Comparison of ENCODE assay signal across 23 cellular contexts in genomic region chr2:119795309-119796303, GRCh38. TPM values are rescaled to one million over a fixed set of nuclear protein-coding genes. Genes with fewer than 3 reads are reported as not detected.
DNase-seq lines count a peak whose midpoint lies in the region; ATAC-seq and TF ChIP-seq lines count a peak whose summit lies in the region.
"Had no signal": no experiment of that assay in that cellular context is flagged by ENCODE, and none has a peak within 500 bp of the region (broad histone marks: within the 10 kb centered on the region; RNA-seq: fewer than 3 reads in every experiment).

No MANE protein-coding gene starts in this region.

- intact Hi-C loops in Right ventricle myocardium superior (cut with DNase I) (no loop called here), Panc1 (cut with micrococcal nuclease; ENCODE audit: unreplicated experiment) (no loop called here), heart right ventricle (cut with DNase I) (no loop called here)

- H3K4me3 ChIP-seq in right atrium auricular region (no peak overlapping the region), Panc1 (ENCODE audit: low read depth in 2 of 2, low read length in 2 of 2) (no peak overlapping the region), heart right ventricle (no peak overlapping the region), trophoblast cell (ENCODE audit: low read depth, low read length) (no peak overlapping the region)

- H2AK5ac ChIP-seq in trophoblast cell (ENCODE audit: low read length) = no peak overlapping the region

- no peak overlapping the region for H3K14ac ChIP-seq in trophoblast cell (ENCODE audit: low read length)

- TF ChIP-seq CTCF in right atrium auricular region (IDR thresholded peaks at IDR 0.05) = no peak
- no peak for TF ChIP-seq CTCF in Panc1 (IDR thresholded peaks at IDR 0.05)
- TF ChIP-seq CTCF in heart right ventricle (IDR thresholded peaks at IDR 0.05) = no peak

- 92 to 93% methylated on average over 22 of the region's 22 CpGs for WGBS in heart right ventricle, 2 donors
- WGBS in trophoblast cell (ENCODE audit: extremely low coverage, insufficient coverage, insufficient read length) = no CpG with 5 or more reads among the region's 22 CpGs

- no peak overlapping the region for H4K12ac ChIP-seq in trophoblast cell (ENCODE audit: low read depth, low read length)

- no peaks in the 10 kb centered on the region for H3K79me2 ChIP-seq in trophoblast cell (ENCODE audit: control insufficient read depth, insufficient read depth, low read length, poor library complexity)

- H3K4me2 ChIP-seq in trophoblast cell (ENCODE audit: low read length) = no peak overlapping the region

- no peak overlapping the region for H2BK5ac ChIP-seq in trophoblast cell (ENCODE audit: low read depth, low read length, poor library complexity)

- CTCF ChIA-PET in Panc1 (lab: Charles Lee) = no interaction called here

- H3K23ac ChIP-seq in trophoblast cell (ENCODE audit: low read length) = no peak overlapping the region

- ATAC-seq in Right ventricle myocardium superior (ENCODE audit: poor library complexity) = peak; percentile 34
- ATAC-seq in Panc1 = 0 out of 2 replicates have a peak, but pooled peaks have one; percentile 58
- ATAC-seq in heart right ventricle = peak in 7 of 8 donors; percentile 19 to 74 (median 28)
- ATAC-seq: CD8-positive, alpha-beta T cell had no signal

- DNase-seq in Right ventricle myocardium superior (peak; percentile 39), right atrium auricular region (ENCODE audit: low spot score) (no peak), Panc1 (ENCODE audit: low read depth, low spot score) (no peak), heart right ventricle (no peak), trophoblast cell (no peak), KG1 (lab: John Stamatoyannopoulos, UW) (no peak), DMS79 treated with DMSO at 0.1 percent for 48 hours (lab: John Stamatoyannopoulos, UW) (no peak)
- DNase-seq in activated CD4-positive, CD25-positive, alpha-beta regulatory T cell treated with anti-CD3 and anti-CD28 coated beads, Interleukin-2, amount 50 U/mL, for 72 hours = no peak
- DNase-seq: AML-193; C1 segment of cervical spinal cord; Calu3; CD8-positive, alpha-beta T cell; DMS53; EL; HCEC 1CT; Karpas-422; MV-4-11; NCI-H1105 treated with DMSO at 0.1 percent for 48 hours; NCI-H2029 treated with DMSO at 0.1 percent for 48 hours; NCI-H226; NCI-H510A treated with DMSO at 0.1 percent for 48 hours; NCI-H774; NK-92 treated with Interleukin-12 subunit alpha and Interleukin-12 subunit beta, amount 100 ng/mL, for 24 hours had no signal

- H3K9ac ChIP-seq in trophoblast cell (ENCODE audit: low read length) = no peak overlapping the region

- H3K27ac ChIP-seq in right atrium auricular region = no peak overlapping the region
- H3K27ac ChIP-seq in Panc1 (ENCODE audit: low read length) = no peak overlapping the region
- no peak overlapping the region for H3K27ac ChIP-seq in heart right ventricle
- H3K27ac ChIP-seq in trophoblast cell (ENCODE audit: low read depth, low read length) = no peak overlapping the region

- H3K9me3 ChIP-seq in right atrium auricular region (peaks cover 4 to 20% of the 10 kb centered on the region in 2 donors), Panc1 (ENCODE audit: control insufficient read depth, insufficient read depth, low read depth, low read length) (peaks cover 19% of the 10 kb centered on the region), heart right ventricle (peaks cover 0 to 43% (median 24%) of the 10 kb centered on the region in 11 donors), trophoblast cell (ENCODE audit: insufficient read depth, low read depth, low read length) (peaks cover 5% of the 10 kb centered on the region)

- no peak overlapping the region for H4K91ac ChIP-seq in trophoblast cell (ENCODE audit: low read depth, low read length)

- POLR2A ChIA-PET in Panc1 (lab: Charles Lee) = no interaction called here

- no peak overlapping the region for H2BK12ac ChIP-seq in trophoblast cell (ENCODE audit: low read length)

- H4K8ac ChIP-seq in trophoblast cell (ENCODE audit: low read depth, low read length) = no peak overlapping the region

- H3K36me3 ChIP-seq in right atrium auricular region (no peaks in the 10 kb centered on the region), Panc1 (ENCODE audit: control insufficient read depth, insufficient read depth, low read length) (no peaks in the 10 kb centered on the region), heart right ventricle (peaks cover 0 to 7% (median 0%) of the 10 kb centered on the region in 9 donors), trophoblast cell (ENCODE audit: control insufficient read depth in 1 of 2, insufficient read depth in 2 of 2, low read length in 2 of 2) (no peaks in the 10 kb centered on the region)

- in situ Hi-C loops in Panc1 (cut with HindIII; ENCODE audit: low pct_unique_long_range_greater_than_20kb, low sequenced_read_pairs) = no loop called here

- H2BK120ac ChIP-seq in trophoblast cell (ENCODE audit: insufficient read depth, low read length, poor library complexity) = no peak overlapping the region

- no peak overlapping the region for H3K18ac ChIP-seq in trophoblast cell (ENCODE audit: low read length)

- peak overlapping the region; percentile 27 for H3K4ac ChIP-seq in trophoblast cell (ENCODE audit: low read depth, low read length)

- no TSS peak for BruUV-seq in Panc1 (replicated peaks; lab: Mats Ljungman, UMichigan)

- H3K27me3 ChIP-seq in right atrium auricular region (no peaks in the 10 kb centered on the region), Panc1 (ENCODE audit: control insufficient read depth, insufficient read depth, low read length) (no peaks in the 10 kb centered on the region), heart right ventricle (no peaks in the 10 kb centered on the region), trophoblast cell (ENCODE audit: insufficient read depth, low read length) (no peaks in the 10 kb centered on the region)

- no peak overlapping the region for H2AFZ ChIP-seq in trophoblast cell (ENCODE audit: insufficient read depth, low read length, poor library complexity)

- peaks cover 0 to 11% of the 10 kb centered on the region in 2 donors for H3K4me1 ChIP-seq in right atrium auricular region
- no peaks in the 10 kb centered on the region; the same call in 1 of the 2 replicates for H3K4me1 ChIP-seq in Panc1 (ENCODE audit: control insufficient read depth, insufficient read depth, low read length)
- H3K4me1 ChIP-seq in heart right ventricle = peaks cover 0 to 39% (median 11%) of the 10 kb centered on the region in 9 donors
- no peaks in the 10 kb centered on the region for H3K4me1 ChIP-seq in trophoblast cell (ENCODE audit: control insufficient read depth in 1 of 2, insufficient read depth in 2 of 2, low read length in 2 of 2)

- no peaks in the 10 kb centered on the region for H3K79me1 ChIP-seq in trophoblast cell (ENCODE audit: low read length)

RNA-seq across cellular contexts. Expression of gene PTPN4, which starts 35.9 kb away (rescaled TPM):
- 37.6 TPM for total RNA-seq in Right ventricle myocardium superior
- total RNA-seq in right atrium auricular region = 10 to 100 TPM; 23.7 to 44.1 TPM
- 45.9 TPM for total RNA-seq in Panc1 (2021; ENCODE audit: unreplicated experiment)
- 11.8 TPM for polyA plus RNA-seq in Panc1 (2012; ENCODE audit: insufficient read length)
- total RNA-seq in heart right ventricle = 10 to 100 TPM; 25.9 to 56.1 (median 49.8) TPM
- 1 to 10 TPM; 2.5 to 3.7 TPM for polyA plus RNA-seq in heart right ventricle
- 7.0 and 8.6 TPM in 2 replicates for polyA plus RNA-seq in trophoblast cell (2013)
